In the genomic region with DNA sequence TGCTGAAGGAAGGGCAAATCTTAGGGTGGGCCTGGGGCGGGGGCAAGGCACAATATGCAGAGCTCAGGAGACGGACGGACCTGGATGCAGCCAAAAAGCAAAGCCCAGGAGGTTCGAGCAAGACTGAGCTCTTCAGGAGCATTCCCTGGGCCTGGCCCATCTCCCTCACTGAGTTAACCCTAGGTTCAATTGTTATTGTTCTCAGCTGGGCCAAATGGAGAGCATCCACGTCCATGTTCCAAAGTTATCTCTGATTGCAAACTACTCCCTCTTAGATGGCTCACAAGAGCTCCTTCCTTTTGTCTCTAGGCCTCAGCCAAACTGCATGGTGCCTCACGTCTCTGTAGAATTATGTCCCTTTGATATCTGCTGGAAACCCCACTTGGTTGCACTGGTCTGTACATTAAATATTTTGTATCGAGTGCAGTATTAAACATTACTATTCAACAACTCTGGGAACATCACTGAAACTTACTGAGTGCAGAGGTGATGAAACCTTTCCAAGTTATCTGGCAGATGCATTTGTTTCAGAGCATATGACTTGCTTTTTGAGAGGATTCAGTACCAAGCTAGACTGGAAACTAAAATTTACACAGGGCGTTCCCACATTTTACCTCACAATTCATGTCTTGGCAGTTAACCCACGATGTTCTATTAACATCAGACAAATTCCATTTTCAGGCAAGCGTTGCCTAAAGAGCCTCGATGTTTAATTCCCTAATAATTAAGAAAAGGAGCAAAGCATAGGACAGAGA, we compare ENCODE assay signal across 13 cellular contexts. TPM values are rescaled to one million over a fixed set of nuclear protein-coding genes. Genes with fewer than 3 reads are reported as not detected.
DNase-seq lines count a peak whose midpoint lies in the region; TF ChIP-seq lines count a peak whose summit lies in the region.
"Had no signal": no experiment of that assay in that cellular context is flagged by ENCODE, and none has a peak within 500 bp of the region (broad histone marks: within the 10 kb centered on the region; RNA-seq: fewer than 3 reads in every experiment).

No MANE protein-coding gene starts in this region.

- peak overlapping the region; percentile 19 for H3K4me2 ChIP-seq in neural progenitor cell

- no peaks in the 10 kb centered on the region for H3K27me3 ChIP-seq in neural progenitor cell
- no peaks in the 10 kb centered on the region for H3K27me3 ChIP-seq in vagina

- H3K4me1 ChIP-seq in neural progenitor cell (peaks cover 15% of the 10 kb centered on the region), vagina (peaks cover 30% of the 10 kb centered on the region)

- no peak overlapping the region for H3K4me3 ChIP-seq in fibroblast of villous mesenchyme (ENCODE audit: low read depth, low read length)
- no peak overlapping the region for H3K4me3 ChIP-seq in neural progenitor cell
- no peak overlapping the region for H3K4me3 ChIP-seq in vagina
- H3K4me3 ChIP-seq in coronary artery = no peak overlapping the region

- DNase-seq in fibroblast of villous mesenchyme (ENCODE audit: low read depth) (peak; percentile 16), neural progenitor cell (ENCODE audit: low spot score) (no peak), vagina (ENCODE audit: extremely low spot score in 2 of 2) (no peak), SHP77 (lab: John Stamatoyannopoulos, UW) (no peak), coronary artery (ENCODE audit: low spot score) (no peak)
- no peak for DNase-seq in activated CD4-positive, alpha-beta T cell treated with anti-CD3 and anti-CD28 coated beads, Interleukin-2, amount 50 U/mL, for 4 hours
- DNase-seq: activated CD4-positive, alpha-beta T cell treated with anti-CD3 and anti-CD28 coated beads for 4 hours; NCI-H146; NCI-H82; T-cell had no signal

- no peak overlapping the region for H2AFZ ChIP-seq in neural progenitor cell (replicated peaks)

- H3K36me3 ChIP-seq in neural progenitor cell (no peaks in the 10 kb centered on the region), vagina (no peaks in the 10 kb centered on the region)

- H3K4me1 Mint-ChIP-seq in brain = peaks cover 49% of the 10 kb centered on the region
- peaks cover 27% of the 10 kb centered on the region for H3K4me1 Mint-ChIP-seq in neural progenitor cell
- H3K4me1 Mint-ChIP-seq: neural crest cell had no signal

- H3K4me3 Mint-ChIP-seq in brain = no peak overlapping the region
- no peak overlapping the region for H3K4me3 Mint-ChIP-seq in neural progenitor cell
- H3K4me3 Mint-ChIP-seq: neural crest cell, T-cell had no signal

- no peaks in the 10 kb centered on the region for H3F3A ChIP-seq in neural progenitor cell (ENCODE audit: low read depth)

- H3K27ac Mint-ChIP-seq in brain (peak overlapping the region in 3 of 5 experiments; percentile 44 to 84 (median 81)), neural progenitor cell (no peak overlapping the region)
- H3K27ac Mint-ChIP-seq: activated T-helper 2 cell treated with anti-CD3 and anti-CD28 coated beads, Interferon-gamma antibody, Interleukin-2, Interleukin-4, amounts not matched to agents 10 μg/mL and 5 μg/mL and 100 μg/mL, durations not matched to agents 14 hours and 24 hours and 36 hours had no signal

- H3K36me3 Mint-ChIP-seq in brain (peaks cover 9% of the 10 kb centered on the region), neural progenitor cell (no peaks in the 10 kb centered on the region)

- H3K27me3 Mint-ChIP-seq in brain (peaks cover 2% of the 10 kb centered on the region), neural progenitor cell (ENCODE audit: insufficient read depth, low read depth) (peaks cover 2% of the 10 kb centered on the region)
- H3K27me3 Mint-ChIP-seq: T-cell had no signal

- TF ChIP-seq CTCF in brain (conservative IDR thresholded peaks at IDR 0.05) = no peak
- TF ChIP-seq CTCF in fibroblast of villous mesenchyme (IDR thresholded peaks at IDR 0.05; ENCODE audit: insufficient read depth, low read depth, low read length) = no peak
- TF ChIP-seq CTCF in neural progenitor cell (IDR thresholded peaks at IDR 0.05) = no peak
- TF ChIP-seq CTCF in vagina (IDR thresholded peaks at IDR 0.05) = no peak
- TF ChIP-seq CTCF in coronary artery (IDR thresholded peaks at IDR 0.05) = no peak

- H3K27ac ChIP-seq in neural progenitor cell (no peak overlapping the region), vagina (peak overlapping the region; percentile 70), coronary artery (peak overlapping the region in 1 of 2 donors; percentile 39)

- peaks cover 0 to 8% (median 3%) of the 10 kb centered on the region in 5 experiments for H3K9me3 Mint-ChIP-seq in brain
- H3K9me3 Mint-ChIP-seq in neural progenitor cell = no peaks in the 10 kb centered on the region

- no peaks in the 10 kb centered on the region for H3K9me3 ChIP-seq in neural progenitor cell (ENCODE audit: low read depth)
- H3K9me3 ChIP-seq in vagina = no peaks in the 10 kb centered on the region

- no peaks in the 10 kb centered on the region for H3K79me2 ChIP-seq in neural progenitor cell (ENCODE audit: low read depth)

- no peaks in the 10 kb centered on the region for H4K20me1 ChIP-seq in neural progenitor cell (ENCODE audit: low read depth)

- no peak for TF ChIP-seq POLR2A in vagina (IDR thresholded peaks at IDR 0.05)

- intact Hi-C loops in vagina (cut with DNase I) = no loop called here

- H3K9ac ChIP-seq in neural progenitor cell = no peak overlapping the region

RNA-seq across cellular contexts. Expression of gene DOCK9, which starts 38.1 kb away (rescaled TPM):
- 31.3 TPM for polyA plus RNA-seq in brain (ENCODE audit: insufficient read depth, low read depth, low replicate concordance)
- total RNA-seq in fibroblast of villous mesenchyme = 14.7 and 22.2 TPM in 2 replicates
- 16.6 and 20.3 TPM in 2 replicates for total RNA-seq in neural progenitor cell (ENCODE audit: low replicate concordance)
- total RNA-seq in vagina = 88.4 TPM
